In the genomic region with DNA sequence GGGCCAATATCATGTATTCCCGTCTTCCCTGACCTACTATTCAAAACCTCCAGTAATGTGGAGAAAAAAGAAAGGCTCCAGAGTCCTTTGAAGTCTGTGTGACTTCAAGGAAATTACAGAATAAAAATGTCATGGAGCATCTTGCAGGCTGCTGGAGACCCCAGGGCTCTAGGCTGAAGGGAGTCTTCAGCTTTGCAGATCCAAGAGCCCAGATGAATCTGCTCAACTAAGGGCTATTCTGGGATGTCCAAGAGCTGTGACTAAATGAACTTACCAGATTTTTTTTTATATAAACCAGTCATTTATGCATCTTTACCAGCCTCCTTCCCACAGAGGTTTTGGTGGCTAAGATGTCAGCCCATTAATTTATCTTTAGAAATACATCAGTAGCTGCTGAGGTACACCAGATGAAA, we compare ENCODE assay signal across 1 cellular context.
TF ChIP-seq lines count a peak whose summit lies in the region.

No MANE protein-coding gene starts in this region.

TF ChIP-seq in HCT116, 20 proteins besides CTCF, POLR2A, EP300 and RAD21:
- TF ChIP-seq REST (IDR thresholded peaks at IDR 0.05; ENCODE audit: low read depth) (no peak), ZBTB33 (IDR thresholded peaks at IDR 0.05; ENCODE audit: extremely low read depth, insufficient replicate concordance, low read length) (no peak), TCF7L2 (IDR thresholded peaks at IDR 0.05; ENCODE audit: borderline replicate concordance, extremely low read depth, insufficient read depth, insufficient read length) (no peak), EZH2 (IDR thresholded peaks at IDR 0.05) (no peak), ZNF274 (IDR thresholded peaks at IDR 0.05; ENCODE audit: low read depth, low read length) (no peak), CBX3 (IDR thresholded peaks at IDR 0.05; ENCODE audit: low read depth) (no peak), EGR1 (IDR thresholded peaks at IDR 0.05; ENCODE audit: low read depth) (no peak), JUND (IDR thresholded peaks at IDR 0.05) (no peak)
- TF ChIP-seq, protein P1, sequence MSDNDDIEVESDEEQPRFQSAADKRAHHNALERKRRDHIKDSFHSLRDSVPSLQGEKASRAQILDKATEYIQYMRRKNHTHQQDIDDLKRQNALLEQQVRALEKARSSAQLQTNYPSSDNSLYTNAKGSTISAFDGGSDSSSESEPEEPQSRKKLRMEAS (IDR thresholded peaks at IDR 0.05): no peak
